13 cellular contexts compared by ENCODE assay signal in the genomic region with DNA sequence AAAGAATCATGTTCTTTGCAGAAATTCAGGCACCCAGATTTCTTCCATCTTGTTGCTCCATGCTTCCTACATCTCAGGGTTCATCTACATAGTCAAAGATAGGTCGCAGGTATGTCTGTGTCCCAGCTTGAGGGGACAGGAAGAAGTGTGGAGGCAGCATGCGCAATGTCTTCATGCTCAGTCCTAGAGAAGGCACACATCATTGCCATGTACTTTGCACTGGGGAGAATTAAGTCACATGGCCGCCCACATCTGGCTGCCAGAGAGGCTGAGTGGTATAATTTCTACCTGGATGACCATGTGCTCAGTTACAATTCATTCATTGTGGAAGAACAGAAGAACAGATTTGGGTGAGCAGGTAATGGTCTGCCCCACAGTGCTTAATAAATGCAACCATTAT. TPM values are rescaled to one million over a fixed set of nuclear protein-coding genes. Genes with fewer than 3 reads are reported as not detected.
A peak's percentile ranks its signal among the peaks of the same experiment; 100 is the strongest.
DNase-seq lines count a peak whose midpoint lies in the region; ATAC-seq, FAIRE-seq and TF ChIP-seq lines count a peak whose summit lies in the region.
"Had no signal": no experiment of that assay in that cellular context is flagged by ENCODE, and none has a peak within 500 bp of the region (broad histone marks: within the 10 kb centered on the region; RNA-seq: fewer than 3 reads in every experiment).

No MANE protein-coding gene starts in this region.

- no peak overlapping the region for H2BK12ac ChIP-seq in H9 (ENCODE audit: insufficient read length, low read depth, low read length)

- no CpG with 5 or more reads among the region's 3 CpGs for WGBS in H9 (ENCODE audit: extremely low coverage, insufficient read length, low lambda C conversion rate)
- 88% methylated on average over 3 of the region's 3 CpGs for whole genome bisulfite sequencing in K562 (ENCODE audit: insufficient coverage, low coverage, missing lambda C conversion rate)
- 78% methylated on average over 3 of the region's 3 CpGs for WGBS in HepG2 (ENCODE audit: low lambda C conversion rate)

- DNase-seq in H9 (no peak), K562 (ENCODE audit: extremely low read depth in 1 of 4, low spot score in 3 of 4) (no peak), HepG2 (ENCODE audit: low spot score) (peak; percentile 10), PC-3 (no peak), immature natural killer cell (no peak)
- no peak for DNase-seq in natural killer cell treated with Interleukin-12 subunit alpha and Interleukin-12 subunit beta and Interleukin-15 and Interleukin-18, amount 100 ng/mL, for 72 hours (ENCODE audit: low spot score)
- DNase-seq: BE2C; colonic mucosa; DMS79; NCI-H187 treated with DMSO at 0.1 percent for 48 hours; stimulated activated naive CD8-positive, alpha-beta T cell treated with anti-CD3 and anti-CD28 coated beads, Interleukin-15, Interleukin-2, amounts not matched to agents 100 U/mL and 50 U/mL, for 24 hours had no signal

- no peak overlapping the region for H3K18ac ChIP-seq in H9 (ENCODE audit: insufficient read length, low read depth, low read length)

- TF ChIP-seq CTCF in H9 (conservative IDR thresholded peaks at IDR 0.05), result no peak
- no peak for TF ChIP-seq CTCF in K562 (IDR thresholded peaks at IDR 0.05 in 2 of 3, conservative IDR thresholded peaks at IDR 0.05 in 1 of 3; ENCODE audit: insufficient read depth in 2 of 3, low read depth in 1 of 3, low read length in 3 of 3)
- TF ChIP-seq CTCF in HepG2 (CRISPR knock-in tag; IDR thresholded peaks at IDR 0.05), result no peak
- TF ChIP-seq CTCF in PC-3 (conservative IDR thresholded peaks at IDR 0.05; ENCODE audit: low read depth, low read length), result no peak

- no peak overlapping the region for H2BK120ac ChIP-seq in H9 (ENCODE audit: low read depth, low read length, poor library complexity, severe bottlenecking)

- no peak overlapping the region for H2AFZ ChIP-seq in H9 (ENCODE audit: low read length)
- no peak overlapping the region for H2AFZ ChIP-seq in K562 (ENCODE audit: low read depth, low read length)
- H2AFZ ChIP-seq in HepG2 (ENCODE audit: low read length), result no peak overlapping the region
- no peak overlapping the region for H2AFZ ChIP-seq in PC-3 (ENCODE audit: low read length)

- no peaks in the 10 kb centered on the region for H3K23me2 ChIP-seq in H9 (ENCODE audit: insufficient read length, low read depth, low read length, poor library complexity, severe bottlenecking)

- H3K9me3 Mint-ChIP-seq in H9 (no peaks in the 10 kb centered on the region), immature natural killer cell (peaks cover 0 to 2% (median 0%) of the 10 kb centered on the region in 6 donors)
- no peaks in the 10 kb centered on the region for H3K9me3 Mint-ChIP-seq in natural killer cell treated with Interleukin-12 subunit alpha and Interleukin-12 subunit beta and Interleukin-15 and Interleukin-18, amount 100 ng/mL, for 72 hours
- H3K9me3 Mint-ChIP-seq: neural crest cell had no signal

- no peak overlapping the region for H3K23ac ChIP-seq in H9 (ENCODE audit: insufficient read length, low read depth, low read length)

- peak overlapping the region; percentile 94 for H2AK5ac ChIP-seq in H9 (ENCODE audit: insufficient read length, low read length)

- no peaks in the 10 kb centered on the region for H3K9me1 ChIP-seq in K562 (ENCODE audit: control insufficient read depth, insufficient read depth, low read length)

- H3K27ac ChIP-seq in H9 (ENCODE audit: insufficient read length, low read depth, low read length), result no peak overlapping the region
- no peak overlapping the region for H3K27ac ChIP-seq in K562 (ENCODE audit: extremely low read depth, low read depth, low read length)
- H3K27ac ChIP-seq in HepG2 (ENCODE audit: extremely low read length, insufficient read depth, low read length), result no peak overlapping the region
- H3K27ac ChIP-seq in temporal lobe (ENCODE audit: low read depth, low read length), result peak overlapping the region; percentile 69
- no peak overlapping the region for H3K27ac ChIP-seq in PC-3 (ENCODE audit: low read length)
- H3K27ac ChIP-seq: colonic mucosa had no signal

- H3T11ph ChIP-seq in H9 (ENCODE audit: low read length), result no peak overlapping the region

- H3K56ac ChIP-seq in H9 (ENCODE audit: insufficient read length, low read depth, low read length), result no peak overlapping the region

- TF ChIP-seq POLR2A in K562 (conservative IDR thresholded peaks at IDR 0.05) (no peak), HepG2 (IDR thresholded peaks at IDR 0.05; ENCODE audit: insufficient read depth in 1 of 2, low read depth in 2 of 2, low read length in 2 of 2) (no peak)

- H3K9ac ChIP-seq in H9 (ENCODE audit: extremely low read depth, insufficient read length, low read length), result no peak overlapping the region
- H3K9ac ChIP-seq in K562 (ENCODE audit: insufficient read depth in 1 of 2, low read depth in 2 of 2, low read length in 2 of 2), result no peak overlapping the region
- no peak overlapping the region for H3K9ac ChIP-seq in HepG2 (ENCODE audit: insufficient read depth, low read depth, low read length)
- H3K9ac ChIP-seq in PC-3 (ENCODE audit: low read length), result no peak overlapping the region

- no peaks in the 10 kb centered on the region for H3K9me2 ChIP-seq in PC-3 (replicated peaks; ENCODE audit: low read length)

- H3K36me3 Mint-ChIP-seq in H9 (ENCODE audit: insufficient read depth in 1 of 3, low read depth in 3 of 3) (no peaks in the 10 kb centered on the region; a peak in 1 of 7 replicates), immature natural killer cell (no peaks in the 10 kb centered on the region)
- no peaks in the 10 kb centered on the region for H3K36me3 Mint-ChIP-seq in natural killer cell treated with Interleukin-12 subunit alpha and Interleukin-12 subunit beta and Interleukin-15 and Interleukin-18, amount 100 ng/mL, for 72 hours

- no peak overlapping the region for H3K4me3 Mint-ChIP-seq in H9
- no peak overlapping the region for H3K4me3 Mint-ChIP-seq in natural killer cell treated with Interleukin-12 subunit alpha and Interleukin-12 subunit beta and Interleukin-15 and Interleukin-18, amount 100 ng/mL, for 72 hours
- H3K4me3 Mint-ChIP-seq in immature natural killer cell, result no peak overlapping the region
- H3K4me3 Mint-ChIP-seq: neural crest cell had no signal

- CTCF ChIA-PET in K562 (lab: Yijun Ruan, JAX; ENCODE audit: low intra/inter-chr PET ratio), result no interaction called here
- CTCF ChIA-PET in HepG2 (lab: Yijun Ruan, JAX; ENCODE audit: low intra/inter-chr PET ratio, low total read pairs), result no interaction called here
- CTCF ChIA-PET in PC-3 (lab: Charles Lee), result interaction anchor here (0.6 kb wide), 1 partner anchor 183 kb away, joined by 3 read pairs; no protein-coding TSS in a partner anchor

- H4K91ac ChIP-seq in H9 (ENCODE audit: insufficient read length, low read depth, low read length), result no peak overlapping the region

- BruUV-seq in K562 (replicated peaks; lab: Mats Ljungman, UMichigan), result no TSS peak
- BruUV-seq in HepG2 (replicated peaks; lab: Mats Ljungman, UMichigan), result no TSS peak
- BruUV-seq in PC-3 (replicated peaks; lab: Mats Ljungman, UMichigan), result no TSS peak

- ATAC-seq in K562 (peak; percentile 22; the same call in 2 of the 3 replicates), HepG2 (peak; percentile 43; the same call in 2 of the 3 replicates), PC-3 (no peak)
- ATAC-seq in natural killer cell treated with Interleukin-12 subunit alpha and Interleukin-12 subunit beta and Interleukin-15 and Interleukin-18, amount 100 ng/mL, for 72 hours, result no peak
- ATAC-seq: stimulated activated naive CD8-positive, alpha-beta T cell treated with anti-CD3 and anti-CD28 coated beads, Interleukin-15, Interleukin-2, amounts not matched to agents 100 U/mL and 50 U/mL, for 24 hours had no signal

- peak overlapping the region; percentile 75 for H4K5ac ChIP-seq in H9 (ENCODE audit: insufficient read length, low read depth, low read length)

- H2BK5ac ChIP-seq in H9 (ENCODE audit: insufficient read length, low read length), result no peak overlapping the region

- H3K79me2 ChIP-seq in H9 (ENCODE audit: insufficient read depth, low read length) (0 out of 2 replicates have a peak, but pooled peaks cover 2% of the 10 kb centered on the region), K562 (ENCODE audit: control insufficient read depth, insufficient read depth, low read length) (peaks cover 14% of the 10 kb centered on the region; the same call in 2 of the 3 replicates), HepG2 (ENCODE audit: insufficient read depth, low read length) (peaks cover 3% of the 10 kb centered on the region), PC-3 (ENCODE audit: low read length) (no peaks in the 10 kb centered on the region)

- H3K4me3 ChIP-seq in K562 (no peak overlapping the region), HepG2 (replicated peaks in 1 of 3; ENCODE audit: insufficient read depth in 1 of 3, low read depth in 2 of 3, low read length in 3 of 3) (no peak overlapping the region), PC-3 (ENCODE audit: low read length) (no peak overlapping the region)
- H3K4me3 ChIP-seq: colonic mucosa had no signal

- H3K14ac ChIP-seq in H9 (ENCODE audit: insufficient read depth, low read length), result peak overlapping the region; percentile 91; the same call in 1 of the 2 replicates

- no peak overlapping the region for H2BK20ac ChIP-seq in H9 (ENCODE audit: low read depth, low read length, poor library complexity, severe bottlenecking)

- no peak for TF ChIP-seq RAD21 in K562 (CRISPR knock-in tag; conservative IDR thresholded peaks at IDR 0.05 in 1 of 2, IDR thresholded peaks at IDR 0.05 in 1 of 2)
- no peak for TF ChIP-seq RAD21 in HepG2 (CRISPR knock-in tag; IDR thresholded peaks at IDR 0.05)

- H3K27me3 Mint-ChIP-seq in H9 (ENCODE audit: low read depth), result no peaks in the 10 kb centered on the region
- H3K27me3 Mint-ChIP-seq in natural killer cell treated with Interleukin-12 subunit alpha and Interleukin-12 subunit beta and Interleukin-15 and Interleukin-18, amount 100 ng/mL, for 72 hours, result peaks cover 0 to 11% of the 10 kb centered on the region in 2 donors
- peaks cover 1 to 5% (median 2%) of the 10 kb centered on the region in 3 donors for H3K27me3 Mint-ChIP-seq in immature natural killer cell (ENCODE audit: low read depth in 3 of 3)

- no peaks in the 10 kb centered on the region for H3F3A ChIP-seq in PC-3 (ENCODE audit: low read length, unreplicated experiment)

- no peaks in the 10 kb centered on the region for H3K79me1 ChIP-seq in H9 (ENCODE audit: insufficient read depth, low read depth, low read length, poor library complexity, severe bottlenecking)

- peaks cover 4% of the 10 kb centered on the region; the same call in 1 of the 2 replicates for H3K4me1 ChIP-seq in H9 (ENCODE audit: insufficient read depth, low read length)
- H3K4me1 ChIP-seq in K562 (replicated peaks in 1 of 2; ENCODE audit: control insufficient read depth in 2 of 2, insufficient read depth in 2 of 2, low read length in 2 of 2), result no peaks in the 10 kb centered on the region; a peak in 1 of 5 replicates
- peaks cover 50% of the 10 kb centered on the region for H3K4me1 ChIP-seq in HepG2 (ENCODE audit: insufficient read depth, low read length)
- H3K4me1 ChIP-seq in PC-3 (ENCODE audit: insufficient read depth, low read length), result peaks cover 18% of the 10 kb centered on the region
- H3K4me1 ChIP-seq: BE2C had no signal

- H4K20me1 ChIP-seq in H9 (ENCODE audit: control insufficient read depth, insufficient read depth, insufficient read length), result no peaks in the 10 kb centered on the region
- peaks cover 4% of the 10 kb centered on the region; the same call in 1 of the 2 replicates for H4K20me1 ChIP-seq in K562 (replicated peaks; ENCODE audit: control insufficient read depth, insufficient read depth, low read length)
- peaks cover 26% of the 10 kb centered on the region for H4K20me1 ChIP-seq in HepG2 (ENCODE audit: insufficient read depth, low read length)
- no peaks in the 10 kb centered on the region for H4K20me1 ChIP-seq in PC-3 (ENCODE audit: low read length)

- H3K4me2 ChIP-seq in H9 (ENCODE audit: insufficient read depth, insufficient read length, low read length) (no peak overlapping the region), K562 (ENCODE audit: insufficient read depth, low read length) (no peak overlapping the region), HepG2 (ENCODE audit: low read depth, low read length) (no peak overlapping the region), PC-3 (ENCODE audit: low read length) (no peak overlapping the region)

- FAIRE-seq in K562 (lab: Jason Lieb, UNC), result no peak
- no peak for FAIRE-seq in HepG2 (lab: Jason Lieb, UNC)

- H3K4me1 Mint-ChIP-seq in H9, result peaks cover 31 to 41% of the 10 kb centered on the region in 2 experiments
- H3K4me1 Mint-ChIP-seq in natural killer cell treated with Interleukin-12 subunit alpha and Interleukin-12 subunit beta and Interleukin-15 and Interleukin-18, amount 100 ng/mL, for 72 hours (ENCODE audit: low read depth in 2 of 2), result no peaks in the 10 kb centered on the region
- peaks cover 0 to 4% of the 10 kb centered on the region in 2 donors for H3K4me1 Mint-ChIP-seq in immature natural killer cell

- H3K9me3 ChIP-seq in H9 (ENCODE audit: control insufficient read depth, low read depth, low read length) (no peaks in the 10 kb centered on the region), K562 (replicated peaks; ENCODE audit: control insufficient read depth, insufficient read depth, low read depth, low read length) (no peaks in the 10 kb centered on the region), HepG2 (ENCODE audit: low read length) (no peaks in the 10 kb centered on the region), PC-3 (ENCODE audit: low read length) (no peaks in the 10 kb centered on the region)
- H3K9me3 ChIP-seq: BE2C, colonic mucosa had no signal

- no peaks in the 10 kb centered on the region for H3K27me3 ChIP-seq in H9 (ENCODE audit: insufficient read depth, low read length)
- no peaks in the 10 kb centered on the region for H3K27me3 ChIP-seq in K562 (ENCODE audit: control insufficient read depth in 2 of 2, insufficient read depth in 2 of 2, low read length in 2 of 2)
- H3K27me3 ChIP-seq in HepG2 (ENCODE audit: control insufficient read depth in 1 of 2, insufficient read depth in 2 of 2, low read length in 2 of 2), result no peaks in the 10 kb centered on the region
- H3K27me3 ChIP-seq in PC-3 (ENCODE audit: low read length), result no peaks in the 10 kb centered on the region
- H3K27me3 ChIP-seq: BE2C, colonic mucosa had no signal

- POLR2A ChIA-PET in K562 (lab: Yijun Ruan, JAX) (no interaction called here), HepG2 (lab: Yijun Ruan, JAX) (no interaction called here), PC-3 (lab: Charles Lee; ENCODE audit: unreplicated experiment) (no interaction called here)

- intact Hi-C loops in K562 (cut with micrococcal nuclease), result no loop called here
- intact Hi-C loops in HepG2 (cut with micrococcal nuclease; ENCODE audit: unreplicated experiment), result no loop called here
- intact Hi-C loops in PC-3 (cut with micrococcal nuclease), result no loop called here

- peak overlapping the region; percentile 69; the same call in 1 of the 2 replicates for H2BK15ac ChIP-seq in H9 (ENCODE audit: low read depth, low read length)

- no peaks in the 10 kb centered on the region; the same call in 2 of the 3 replicates for H3K36me3 ChIP-seq in K562 (ENCODE audit: control insufficient read depth, insufficient read depth, low read length)
- H3K36me3 ChIP-seq in HepG2 (replicated peaks in 1 of 2; ENCODE audit: control insufficient read depth in 1 of 2, insufficient read depth in 2 of 2, low read length in 2 of 2), result no peaks in the 10 kb centered on the region
- no peaks in the 10 kb centered on the region for H3K36me3 ChIP-seq in PC-3 (ENCODE audit: low read depth, low read length)
- H3K36me3 ChIP-seq: BE2C, colonic mucosa had no signal

- in situ Hi-C loops in K562 (cut with MboI), result no loop called here
- in situ Hi-C loops in HepG2 (cut with HindIII; ENCODE audit: extremely low pct_ligation_motif_present, low pct_unique_long_range_greater_than_20kb), result no loop called here

- H4K8ac ChIP-seq in H9 (replicated peaks; ENCODE audit: insufficient read length, low read depth, low read length), result no peak overlapping the region

- H3K4ac ChIP-seq in H9 (ENCODE audit: low read depth, low read length), result no peak overlapping the region

- H3K27ac Mint-ChIP-seq in H9 (peak overlapping the region in 2 of 3 experiments; percentile 49 to 87; a peak in 4 of 7 replicates), immature natural killer cell (no peak overlapping the region)
- H3K27ac Mint-ChIP-seq in natural killer cell treated with Interleukin-12 subunit alpha and Interleukin-12 subunit beta and Interleukin-15 and Interleukin-18, amount 100 ng/mL, for 72 hours, result no peak overlapping the region

- TF ChIP-seq EP300 in K562 (IDR thresholded peaks at IDR 0.05; ENCODE audit: low read length), result no peak
- TF ChIP-seq EP300 in HepG2 (IDR thresholded peaks at IDR 0.05; ENCODE audit: low read depth in 2 of 2, low read length in 2 of 2), result no peak
- no peak for TF ChIP-seq EP300 in HepG2 (CRISPR knock-in tag; IDR thresholded peaks at IDR 0.05; ENCODE audit: borderline replicate concordance)

RNA-seq across cellular contexts. Expression of a gene that starts 54.1 kb away (rescaled TPM):
- 13.8 and 15.3 TPM in 2 replicates for total RNA-seq in H9 (2021)
- total RNA-seq in K562 (2011; cell fraction: chromatin; rRNA removed; ENCODE audit: low replicate concordance), result 25.0 and 56.0 TPM in 2 replicates
- 10.0 and 11.8 TPM in 2 replicates for total RNA-seq in K562 (2011; cell fraction: nucleolus; rRNA removed)
- 25.5 and 30.8 TPM in 2 replicates for total RNA-seq in K562 (2011; cell fraction: nucleoplasm; rRNA removed)
- 5.3 and 8.9 TPM in 2 replicates for total RNA-seq in K562 (2014; rRNA removed)
- total RNA-seq in K562 (2014; rRNA removed; fragmentation: Illumina TruSeq; extraction: Trizol), result 9.7 and 12.0 TPM in 2 replicates
- total RNA-seq in K562 (2015; rRNA removed; fragmentation: Illumina TruSeq; extraction: Trizol), result 8.0 and 8.7 TPM in 2 replicates
- 10.3 and 10.9 TPM in 2 replicates for total RNA-seq in K562 (2021)
- polyA plus RNA-seq in K562 (2011; rRNA removed), result 7.5 and 8.8 TPM in 2 replicates
- 3.1 and 3.5 TPM in 2 replicates for polyA plus RNA-seq in K562 (2011; cell fraction: cytosol; rRNA removed)
- polyA plus RNA-seq in K562 (2011; cell fraction: nucleus; rRNA removed), result 14.7 and 16.9 TPM in 2 replicates
- 2.7 and 5.0 TPM in 2 replicates for polyA plus RNA-seq in K562 (2012)
- polyA plus RNA-seq in K562 (2014; fragmentation: Illumina TruSeq; extraction: Trizol), result 12.4 and 14.6 TPM in 2 replicates
- polyA plus RNA-seq in K562 (2014; fragmentation: Nextera tagmentation; extraction: Ambion mirVana), result 1 to 10 TPM; 1.3 to 2.2 TPM
- 2.9 and 7.1 TPM in 2 replicates for polyA plus RNA-seq in K562 (2014; rRNA removed)
- 17.5 and 25.5 TPM in 2 replicates for polyA minus RNA-seq in K562 (2011; rRNA and poly(A)+ RNA removed)
- 7.1 and 7.4 TPM in 2 replicates for polyA minus RNA-seq in K562 (2011; cell fraction: cytosol; rRNA and poly(A)+ RNA removed)
- polyA minus RNA-seq in K562 (2011; cell fraction: nucleus; rRNA and poly(A)+ RNA removed), result 14.5 and 16.8 TPM in 2 replicates
- total RNA-seq in HepG2 (2016; rRNA removed; fragmentation: Illumina TruSeq; extraction: Trizol), result 14.7 and 17.8 TPM in 2 replicates
- 9.7 and 12.8 TPM in 2 replicates for total RNA-seq in HepG2 (2016; cell fraction: cytosol; rRNA removed; fragmentation: Illumina TruSeq; extraction: Trizol; ENCODE audit: low read depth)
- total RNA-seq in HepG2 (2016; cell fraction: insoluble cytoplasmic fraction; rRNA removed; fragmentation: Illumina TruSeq; extraction: Trizol), result 15.0 and 17.5 TPM in 2 replicates
- total RNA-seq in HepG2 (2016; cell fraction: membrane; rRNA removed; fragmentation: Illumina TruSeq; extraction: Trizol), result 9.3 and 9.5 TPM in 2 replicates
- 24.7 and 28.9 TPM in 2 replicates for total RNA-seq in HepG2 (2016; cell fraction: nucleus; rRNA removed; fragmentation: Illumina TruSeq; extraction: Trizol)
- 6.8 and 8.7 TPM in 2 replicates for polyA plus RNA-seq in HepG2 (2011; rRNA removed)
- 2.3 and 3.7 TPM in 2 replicates for polyA plus RNA-seq in HepG2 (2011; cell fraction: cytosol; rRNA removed)
- polyA plus RNA-seq in HepG2 (2011; cell fraction: nucleus; rRNA removed), result 6.2 and 8.6 TPM in 2 replicates
- polyA plus RNA-seq in HepG2 (2012), result 7.5 and 8.7 TPM in 2 replicates
- 0.36 and 0.77 TPM in 2 replicates for polyA plus RNA-seq in HepG2 (2016; cell fraction: cytosol; fragmentation: Illumina TruSeq; extraction: Trizol; ENCODE audit: low read depth)
- 13.9 and 14.1 TPM in 2 replicates for polyA plus RNA-seq in HepG2 (2016; cell fraction: insoluble cytoplasmic fraction; fragmentation: Illumina TruSeq; extraction: Trizol; ENCODE audit: low read depth)
- 1.1 and 1.3 TPM in 2 replicates for polyA plus RNA-seq in HepG2 (2016; cell fraction: membrane; fragmentation: Illumina TruSeq; extraction: Trizol; ENCODE audit: low read depth)
- polyA plus RNA-seq in HepG2 (2016; cell fraction: nucleus; fragmentation: Illumina TruSeq; extraction: Trizol; ENCODE audit: insufficient read depth, low read depth), result 17.0 and 17.5 TPM in 2 replicates
- 4.9 and 14.7 TPM in 2 replicates for polyA minus RNA-seq in HepG2 (2011; rRNA and poly(A)+ RNA removed; ENCODE audit: low replicate concordance)
- 6.5 and 6.9 TPM in 2 replicates for polyA minus RNA-seq in HepG2 (2011; cell fraction: cytosol; rRNA and poly(A)+ RNA removed)
- polyA minus RNA-seq in HepG2 (2011; cell fraction: nucleus; rRNA and poly(A)+ RNA removed), result 40.7 and 43.9 TPM in 2 replicates
- total RNA-seq in temporal lobe, result 20.2 TPM
- 1 to 10 TPM; 2.0 to 2.2 TPM for total RNA-seq in natural killer cell treated with Interleukin-12 subunit alpha and Interleukin-12 subunit beta and Interleukin-15 and Interleukin-18, amount 100 ng/mL, for 72 hours
- 3.3 and 4.9 TPM in 2 replicates for total RNA-seq in PC-3 (2014; rRNA removed)
- 1 to 10 TPM in 2 of 3 donors, not detected in 1; 1.9 to 2.9 TPM for polyA plus RNA-seq in immature natural killer cell

Comparison
In these comparisons a context has a peak if more than half of its experiments do, and no peak if none do; other contexts are left out.
1. H3K27ac Mint-ChIP-seq: peak in H9 (2 of 3); none in natural killer cell treated with Interleukin-12 subunit alpha and Interleukin-12 subunit beta and Interleukin-15 and Interleukin-18, amount 100 ng/mL, for 72 hours (0 of 2) and immature natural killer cell (0 of 6).
2. ATAC-seq: peak in K562 (single experiment) and HepG2 (single experiment); none in natural killer cell treated with Interleukin-12 subunit alpha and Interleukin-12 subunit beta and Interleukin-15 and Interleukin-18, amount 100 ng/mL, for 72 hours (0 of 2) and PC-3 (single experiment).